ENCODE assay signal across 1 cellular context in the genomic region with DNA sequence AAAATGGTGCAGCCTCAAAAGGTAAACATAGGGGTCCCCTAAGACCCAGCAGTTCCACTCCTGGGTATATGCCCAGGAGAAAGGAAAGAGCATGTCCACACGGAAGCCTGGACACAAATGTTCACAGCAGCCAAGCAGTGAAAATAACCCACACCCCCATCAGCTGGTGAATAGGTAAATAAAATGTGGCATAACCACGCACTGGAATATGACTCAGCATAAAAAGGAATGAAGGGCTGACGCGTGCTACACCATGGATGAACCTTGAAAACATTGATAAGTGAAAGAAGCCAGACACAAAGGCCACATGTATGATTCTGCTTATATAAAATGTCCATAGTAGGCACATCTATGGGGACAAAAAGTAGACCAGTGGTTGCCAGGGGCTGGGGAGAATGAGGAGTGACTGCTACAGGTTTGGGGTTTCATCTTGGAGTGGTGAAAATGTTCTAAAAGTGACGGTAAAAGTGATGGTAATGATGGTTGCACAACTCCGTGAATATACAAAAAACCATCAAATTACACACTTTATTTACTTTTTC.
TF ChIP-seq lines count a peak whose summit lies in the region.

No MANE protein-coding gene starts in this region.

TF ChIP-seq in HepG2, 621 proteins besides CTCF, POLR2A, EP300 and RAD21 (continues in another document):
- TF ChIP-seq ZNF691 (CRISPR knock-in tag; IDR thresholded peaks at IDR 0.05; ENCODE audit: borderline replicate concordance, low read depth) (no peak), ARID5B (CRISPR knock-in tag; IDR thresholded peaks at IDR 0.05) (peak; percentile 54; the same call in 1 of the 2 replicates), TCF12 (IDR thresholded peaks at IDR 0.05) (no peak), TCF12 (CRISPR knock-in tag; IDR thresholded peaks at IDR 0.05) (no peak), ADNP (CRISPR knock-in tag; IDR thresholded peaks at IDR 0.05) (no peak), MED1 (CRISPR knock-in tag; IDR thresholded peaks at IDR 0.05) (0 out of 2 replicates have a peak, but pooled peaks have one; percentile 16), KLF13 (CRISPR knock-in tag; IDR thresholded peaks at IDR 0.05) (no peak), FOXA1 (IDR thresholded peaks at IDR 0.05) (no peak), FOXA1 (CRISPR knock-in tag; IDR thresholded peaks at IDR 0.05) (peak; percentile 38; the same call in 1 of the 2 replicates), DDIT3 (CRISPR knock-in tag; IDR thresholded peaks at IDR 0.05) (no peak), ZGPAT (CRISPR knock-in tag; IDR thresholded peaks at IDR 0.05) (0 out of 2 replicates have a peak, but pooled peaks have one; percentile 29), ARNTL (CRISPR knock-in tag; IDR thresholded peaks at IDR 0.05) (no peak), GATA4 (IDR thresholded peaks at IDR 0.05; ENCODE audit: borderline replicate concordance, low read depth) (no peak), XBP1 (CRISPR knock-in tag; IDR thresholded peaks at IDR 0.05) (no peak), ZNF264 (CRISPR knock-in tag; IDR thresholded peaks at IDR 0.05) (no peak), ARID4A (CRISPR knock-in tag; IDR thresholded peaks at IDR 0.05; ENCODE audit: borderline replicate concordance) (peak; percentile 23; the same call in 1 of the 2 replicates), CCDC6 (CRISPR knock-in tag; IDR thresholded peaks at IDR 0.05) (no peak), ZNF230 (CRISPR knock-in tag; IDR thresholded peaks at IDR 0.05) (no peak), BHLHE40 (IDR thresholded peaks at IDR 0.05; ENCODE audit: low read length) (no peak), YEATS4 (CRISPR knock-in tag; IDR thresholded peaks at IDR 0.05; ENCODE audit: borderline replicate concordance) (no peak), MTF1 (CRISPR knock-in tag; IDR thresholded peaks at IDR 0.05) (no peak), CEBPG (CRISPR knock-in tag; IDR thresholded peaks at IDR 0.05) (no peak), ZNF788 (CRISPR knock-in tag; IDR thresholded peaks at IDR 0.05; ENCODE audit: borderline replicate concordance) (no peak)
- TF ChIP-seq, protein P1, sequence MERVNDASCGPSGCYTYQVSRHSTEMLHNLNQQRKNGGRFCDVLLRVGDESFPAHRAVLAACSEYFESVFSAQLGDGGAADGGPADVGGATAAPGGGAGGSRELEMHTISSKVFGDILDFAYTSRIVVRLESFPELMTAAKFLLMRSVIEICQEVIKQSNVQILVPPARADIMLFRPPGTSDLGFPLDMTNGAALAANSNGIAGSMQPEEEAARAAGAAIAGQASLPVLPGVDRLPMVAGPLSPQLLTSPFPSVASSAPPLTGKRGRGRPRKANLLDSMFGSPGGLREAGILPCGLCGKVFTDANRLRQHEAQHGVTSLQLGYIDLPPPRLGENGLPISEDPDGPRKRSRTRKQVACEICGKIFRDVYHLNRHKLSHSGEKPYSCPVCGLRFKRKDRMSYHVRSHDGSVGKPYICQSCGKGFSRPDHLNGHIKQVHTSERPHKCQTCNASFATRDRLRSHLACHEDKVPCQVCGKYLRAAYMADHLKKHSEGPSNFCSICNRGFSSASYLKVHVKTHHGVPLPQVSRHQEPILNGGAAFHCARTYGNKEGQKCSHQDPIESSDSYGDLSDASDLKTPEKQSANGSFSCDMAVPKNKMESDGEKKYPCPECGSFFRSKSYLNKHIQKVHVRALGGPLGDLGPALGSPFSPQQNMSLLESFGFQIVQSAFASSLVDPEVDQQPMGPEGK (CRISPR knock-in tag; IDR thresholded peaks at IDR 0.05): 0 out of 2 replicates have a peak, but pooled peaks have one; percentile 32
- TF ChIP-seq, protein P2, sequence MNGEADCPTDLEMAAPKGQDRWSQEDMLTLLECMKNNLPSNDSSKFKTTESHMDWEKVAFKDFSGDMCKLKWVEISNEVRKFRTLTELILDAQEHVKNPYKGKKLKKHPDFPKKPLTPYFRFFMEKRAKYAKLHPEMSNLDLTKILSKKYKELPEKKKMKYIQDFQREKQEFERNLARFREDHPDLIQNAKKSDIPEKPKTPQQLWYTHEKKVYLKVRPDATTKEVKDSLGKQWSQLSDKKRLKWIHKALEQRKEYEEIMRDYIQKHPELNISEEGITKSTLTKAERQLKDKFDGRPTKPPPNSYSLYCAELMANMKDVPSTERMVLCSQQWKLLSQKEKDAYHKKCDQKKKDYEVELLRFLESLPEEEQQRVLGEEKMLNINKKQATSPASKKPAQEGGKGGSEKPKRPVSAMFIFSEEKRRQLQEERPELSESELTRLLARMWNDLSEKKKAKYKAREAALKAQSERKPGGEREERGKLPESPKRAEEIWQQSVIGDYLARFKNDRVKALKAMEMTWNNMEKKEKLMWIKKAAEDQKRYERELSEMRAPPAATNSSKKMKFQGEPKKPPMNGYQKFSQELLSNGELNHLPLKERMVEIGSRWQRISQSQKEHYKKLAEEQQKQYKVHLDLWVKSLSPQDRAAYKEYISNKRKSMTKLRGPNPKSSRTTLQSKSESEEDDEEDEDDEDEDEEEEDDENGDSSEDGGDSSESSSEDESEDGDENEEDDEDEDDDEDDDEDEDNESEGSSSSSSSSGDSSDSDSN (CRISPR knock-in tag; IDR thresholded peaks at IDR 0.05): no peak
- TF ChIP-seq, protein P3, sequence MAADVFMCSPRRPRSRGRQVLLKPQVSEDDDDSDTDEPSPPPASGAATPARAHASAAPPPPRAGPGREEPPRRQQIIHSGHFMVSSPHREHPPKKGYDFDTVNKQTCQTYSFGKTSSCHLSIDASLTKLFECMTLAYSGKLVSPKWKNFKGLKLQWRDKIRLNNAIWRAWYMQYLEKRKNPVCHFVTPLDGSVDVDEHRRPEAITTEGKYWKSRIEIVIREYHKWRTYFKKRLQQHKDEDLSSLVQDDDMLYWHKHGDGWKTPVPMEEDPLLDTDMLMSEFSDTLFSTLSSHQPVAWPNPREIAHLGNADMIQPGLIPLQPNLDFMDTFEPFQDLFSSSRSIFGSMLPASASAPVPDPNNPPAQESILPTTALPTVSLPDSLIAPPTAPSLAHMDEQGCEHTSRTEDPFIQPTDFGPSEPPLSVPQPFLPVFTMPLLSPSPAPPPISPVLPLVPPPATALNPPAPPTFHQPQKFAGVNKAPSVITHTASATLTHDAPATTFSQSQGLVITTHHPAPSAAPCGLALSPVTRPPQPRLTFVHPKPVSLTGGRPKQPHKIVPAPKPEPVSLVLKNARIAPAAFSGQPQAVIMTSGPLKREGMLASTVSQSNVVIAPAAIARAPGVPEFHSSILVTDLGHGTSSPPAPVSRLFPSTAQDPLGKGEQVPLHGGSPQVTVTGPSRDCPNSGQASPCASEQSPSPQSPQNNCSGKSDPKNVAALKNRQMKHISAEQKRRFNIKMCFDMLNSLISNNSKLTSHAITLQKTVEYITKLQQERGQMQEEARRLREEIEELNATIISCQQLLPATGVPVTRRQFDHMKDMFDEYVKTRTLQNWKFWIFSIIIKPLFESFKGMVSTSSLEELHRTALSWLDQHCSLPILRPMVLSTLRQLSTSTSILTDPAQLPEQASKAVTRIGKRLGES (CRISPR knock-in tag; IDR thresholded peaks at IDR 0.05; ENCODE audit: borderline replicate concordance): no peak
- TF ChIP-seq, protein P4, sequence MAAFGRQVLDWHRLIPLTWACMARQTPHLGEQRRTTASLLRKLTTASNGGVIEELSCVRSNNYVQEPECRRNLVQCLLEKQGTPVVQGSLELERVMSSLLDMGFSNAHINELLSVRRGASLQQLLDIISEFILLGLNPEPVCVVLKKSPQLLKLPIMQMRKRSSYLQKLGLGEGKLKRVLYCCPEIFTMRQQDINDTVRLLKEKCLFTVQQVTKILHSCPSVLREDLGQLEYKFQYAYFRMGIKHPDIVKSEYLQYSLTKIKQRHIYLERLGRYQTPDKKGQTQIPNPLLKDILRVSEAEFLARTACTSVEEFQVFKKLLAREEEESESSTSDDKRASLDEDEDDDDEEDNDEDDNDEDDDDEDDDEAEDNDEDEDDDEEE (CRISPR knock-in tag; IDR thresholded peaks at IDR 0.05): no peak
